21 cellular contexts compared by ENCODE assay signal in the genomic region with DNA sequence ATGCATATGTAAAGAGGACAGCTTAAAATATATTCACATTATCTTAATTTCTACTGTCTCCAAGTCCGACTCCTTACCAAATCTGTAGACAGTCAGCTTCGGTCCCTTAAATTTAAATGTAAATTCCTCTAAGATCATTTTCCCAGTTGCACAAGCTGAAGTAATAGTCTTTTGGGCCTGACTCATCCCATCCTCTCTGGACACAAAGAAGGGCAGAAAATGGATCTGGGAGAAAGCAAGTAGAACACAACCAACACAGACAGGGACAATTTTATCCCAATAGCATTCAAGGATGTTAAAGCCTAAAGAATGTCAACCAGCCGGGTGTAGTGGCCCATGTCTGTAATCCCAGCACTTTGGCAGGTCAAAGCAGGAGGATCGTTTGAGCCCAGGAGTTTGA.
DNase-seq lines count a peak whose midpoint lies in the region; FAIRE-seq and TF ChIP-seq lines count a peak whose summit lies in the region.
"Had no signal": no experiment of that assay in that cellular context is flagged by ENCODE, and none has a peak within 500 bp of the region (broad histone marks: within the 10 kb centered on the region; RNA-seq: fewer than 3 reads in every experiment).

No MANE protein-coding gene starts in this region.

- no peaks in the 10 kb centered on the region for H3K27me3 ChIP-seq in astrocyte (ENCODE audit: insufficient read depth, low read length)
- H3K27me3 ChIP-seq in neural progenitor cell = no peaks in the 10 kb centered on the region
- H3K27me3 ChIP-seq: SJCRH30 had no signal

- no peak overlapping the region for H3K9ac ChIP-seq in astrocyte (ENCODE audit: low read length)
- H3K9ac ChIP-seq in neural progenitor cell = no peak overlapping the region

- H3K9me3 ChIP-seq in astrocyte (ENCODE audit: insufficient read depth, low read depth, low read length) (no peaks in the 10 kb centered on the region), neural progenitor cell (ENCODE audit: low read depth) (no peaks in the 10 kb centered on the region)
- H3K9me3 ChIP-seq: A549, SJCRH30 had no signal

- H3K36me3 Mint-ChIP-seq in HFFc6 (ENCODE audit: low read depth) (peaks cover 26% of the 10 kb centered on the region), astrocyte (ENCODE audit: low read depth, unreplicated experiment) (no peaks in the 10 kb centered on the region), neural progenitor cell (no peaks in the 10 kb centered on the region)

- H3K4me1 Mint-ChIP-seq in HFFc6 (ENCODE audit: low read depth) = peaks cover 24% of the 10 kb centered on the region
- H3K4me1 Mint-ChIP-seq in astrocyte (ENCODE audit: low read depth, unreplicated experiment) = peaks cover 13% of the 10 kb centered on the region
- peaks cover 13% of the 10 kb centered on the region for H3K4me1 Mint-ChIP-seq in neural progenitor cell
- H3K4me1 Mint-ChIP-seq: B cell; CD8-positive, alpha-beta memory T cell had no signal

- H3K27ac Mint-ChIP-seq in HFFc6 = peak overlapping the region; percentile 75; the same call in 1 of the 2 replicates
- peak overlapping the region; percentile 68 for H3K27ac Mint-ChIP-seq in astrocyte (ENCODE audit: unreplicated experiment)
- no peak overlapping the region for H3K27ac Mint-ChIP-seq in neural progenitor cell
- H3K27ac Mint-ChIP-seq: B cell; CD8-positive, alpha-beta memory T cell had no signal

- H3K4me2 ChIP-seq in astrocyte (ENCODE audit: low read length) (no peak overlapping the region), neural progenitor cell (no peak overlapping the region)
- H3K4me2 ChIP-seq: A549, PC-9 had no signal

- H3K4me1 ChIP-seq in astrocyte (ENCODE audit: insufficient read depth, low read length) (no peaks in the 10 kb centered on the region), neural progenitor cell (peaks cover 2% of the 10 kb centered on the region)
- H3K4me1 ChIP-seq: A549, SJCRH30 had no signal

- TF ChIP-seq CTCF in AG10803 (conservative IDR thresholded peaks at IDR 0.05; ENCODE audit: low read length) = no peak
- no peak for TF ChIP-seq CTCF in HFFc6 (IDR thresholded peaks at IDR 0.05)
- TF ChIP-seq CTCF in astrocyte (IDR thresholded peaks at IDR 0.05; ENCODE audit: insufficient read depth, low read depth, low read length) = no peak
- TF ChIP-seq CTCF in neural progenitor cell (IDR thresholded peaks at IDR 0.05) = no peak

- DNase-seq in AG10803 (ENCODE audit: low read depth) = peak; percentile 17
- no peak for DNase-seq in HFFc6
- DNase-seq in astrocyte (ENCODE audit: low read depth) = no peak
- peak; percentile 22 for DNase-seq in neural progenitor cell (ENCODE audit: low spot score)
- DNase-seq in NCI-H2081 (lab: John Stamatoyannopoulos, UW) = no peak
- no peak for DNase-seq in middle frontal gyrus (ENCODE audit: extremely low spot score, low spot score)
- DNase-seq in hippocampal formation (lab: John Stamatoyannopoulos, UW) = no peak
- DNase-seq: CD8-positive, alpha-beta memory T cell; DND-41; MM.1S; NCI-H2029 treated with DMSO at 0.1 percent for 48 hours; NCI-H2227 treated with DMSO at 0.1 percent for 48 hours; NCI-H526 treated with DMSO at 0.1 percent for 48 hours; PC-9; SJCRH30 had no signal

- H3K4me3 ChIP-seq in AG10803 (ENCODE audit: low read length) = no peak overlapping the region
- no peak overlapping the region for H3K4me3 ChIP-seq in astrocyte (ENCODE audit: insufficient read depth, low read depth, low read length)
- H3K4me3 ChIP-seq in neural progenitor cell = no peak overlapping the region
- H3K4me3 ChIP-seq: A549, K562, PC-9, SJCRH30 had no signal

- H3K36me3 ChIP-seq in astrocyte (ENCODE audit: insufficient read depth, low read length) = no peaks in the 10 kb centered on the region
- H3K36me3 ChIP-seq in neural progenitor cell = no peaks in the 10 kb centered on the region
- H3K36me3 ChIP-seq: SJCRH30 had no signal

- H4K20me1 ChIP-seq in astrocyte (ENCODE audit: insufficient read depth, low read length) = no peaks in the 10 kb centered on the region
- H4K20me1 ChIP-seq in neural progenitor cell (ENCODE audit: low read depth) = no peaks in the 10 kb centered on the region

- H2AFZ ChIP-seq in astrocyte (ENCODE audit: low read depth, low read length) (no peak overlapping the region), neural progenitor cell (replicated peaks) (no peak overlapping the region)
- H2AFZ ChIP-seq: PC-9 had no signal

- H3K4me3 Mint-ChIP-seq in HFFc6 (no peak overlapping the region), astrocyte (ENCODE audit: unreplicated experiment) (no peak overlapping the region), neural progenitor cell (no peak overlapping the region)
- H3K4me3 Mint-ChIP-seq: B cell; CD8-positive, alpha-beta memory T cell had no signal

- H3K79me2 ChIP-seq in astrocyte (ENCODE audit: insufficient read depth, low read length) (no peaks in the 10 kb centered on the region), neural progenitor cell (ENCODE audit: low read depth) (no peaks in the 10 kb centered on the region)

- H3K27ac ChIP-seq in astrocyte (ENCODE audit: low read depth, low read length) (no peak overlapping the region), neural progenitor cell (no peak overlapping the region)
- H3K27ac ChIP-seq: A549, C4-2B, HL-60, PC-9, SJCRH30 had no signal

- H3K27me3 Mint-ChIP-seq in HFFc6 (ENCODE audit: insufficient read depth) = peaks cover 5% of the 10 kb centered on the region; the same call in 1 of the 2 replicates
- no peaks in the 10 kb centered on the region for H3K27me3 Mint-ChIP-seq in astrocyte (ENCODE audit: low read depth, unreplicated experiment)
- no peaks in the 10 kb centered on the region for H3K27me3 Mint-ChIP-seq in neural progenitor cell (ENCODE audit: insufficient read depth, low read depth)
- H3K27me3 Mint-ChIP-seq: CD8-positive, alpha-beta memory T cell had no signal

- FAIRE-seq in astrocyte (lab: Jason Lieb, UNC) = no peak
- FAIRE-seq: A549, G401.6, K562 had no signal

- H3K9me3 Mint-ChIP-seq in HFFc6 (no peaks in the 10 kb centered on the region), astrocyte (ENCODE audit: unreplicated experiment) (no peaks in the 10 kb centered on the region), neural progenitor cell (no peaks in the 10 kb centered on the region)
- H3K9me3 Mint-ChIP-seq: CD8-positive, alpha-beta memory T cell had no signal

- peaks cover 1% of the 10 kb centered on the region for H3F3A ChIP-seq in neural progenitor cell (ENCODE audit: low read depth)

Comparison
In these comparisons a context has a peak if more than half of its experiments do, and no peak if none do; other contexts are left out.
1. DNase-seq: peak in AG10803 (single experiment) and neural progenitor cell (single experiment); none in HFFc6 (single experiment), astrocyte (single experiment), NCI-H2081 (0 of 2), middle frontal gyrus (single experiment) and hippocampal formation (0 of 2).